15 cellular contexts compared by ENCODE assay signal in genomic region chr2:26754972-26755670, GRCh38. TPM values are rescaled to one million over a fixed set of nuclear protein-coding genes. Genes with fewer than 3 reads are reported as not detected.
DNase-seq lines count a peak whose midpoint lies in the region; ATAC-seq and TF ChIP-seq lines count a peak whose summit lies in the region.
"Had no signal": no experiment of that assay in that cellular context is flagged by ENCODE, and none has a peak within 500 bp of the region (broad histone marks: within the 10 kb centered on the region; RNA-seq: fewer than 3 reads in every experiment).

No MANE protein-coding gene starts in this region.

- DNase-seq in Caki2 (ENCODE audit: low read depth) (peak; percentile 75), IMR-90 (no peak), mesendoderm (peak; percentile 57), Calu3 (no peak), GM13976 (ENCODE audit: low spot score) (no peak)
- no peak for DNase-seq in effector CD4-positive, alpha-beta T cell
- DNase-seq: activated CD8-positive, alpha-beta memory T cell treated with anti-CD3 and anti-CD28 coated beads, Interleukin-2, amount 50 U/mL, for 4 hours; activated naive CD8-positive, alpha-beta T cell treated with anti-CD3 and anti-CD28 coated beads, Interleukin-2, amount 10 ng/mL, durations not matched to agents 7 days and 5 days; CD4-positive, CD25-positive, alpha-beta regulatory T cell; KG1; stimulated activated CD4-positive, alpha-beta T cell treated with anti-CD3 and anti-CD28 coated beads, Interleukin-4, amount 100 ng/mL, for 4 hours had no signal

- H3K56ac ChIP-seq in IMR-90 (ENCODE audit: extremely low read depth, insufficient read depth, low read length) = no peak overlapping the region
- H3K56ac ChIP-seq in mesendoderm (ENCODE audit: low read length) = peak overlapping the region; percentile 39

- H2AK9ac ChIP-seq in IMR-90 (replicated peaks; ENCODE audit: low read depth, low read length, poor library complexity) = peak overlapping the region; percentile 31

- H2BK120ac ChIP-seq in IMR-90 (ENCODE audit: low read depth, low read length) (peak overlapping the region; percentile 74), mesendoderm (ENCODE audit: low read depth, low read length) (no peak overlapping the region)

- H4K20me1 ChIP-seq in IMR-90 (ENCODE audit: insufficient read depth, low read length) = no peaks in the 10 kb centered on the region

- CTCF ChIA-PET in IMR-90 (lab: Yijun Ruan, JAX) (interaction anchor here (0.7 to 1.1 kb wide), 2 partner anchors 21 to 91 kb away, joined by 3 read pairs; no protein-coding TSS in a partner anchor), Calu3 (lab: Charles Lee) (no interaction called here)

- no peak overlapping the region for H3K4me2 ChIP-seq in IMR-90 (ENCODE audit: low read depth, low read length)
- H3K4me2 ChIP-seq in mesendoderm (ENCODE audit: low read length) = no peak overlapping the region

- H3K9me3 Mint-ChIP-seq in Calu3 (ENCODE audit: low read depth, unreplicated experiment) = no peaks in the 10 kb centered on the region
- H3K9me3 Mint-ChIP-seq: activated naive CD8-positive, alpha-beta T cell treated with anti-CD3 and anti-CD28 coated beads, Interleukin-2, amount 10 ng/mL, durations not matched to agents 7 days and 5 days; stimulated activated naive CD8-positive, alpha-beta T cell treated with anti-CD3 and anti-CD28 coated beads, Interleukin-15, Interleukin-2, amounts not matched to agents 100 ng/mL and 50 ng/mL, for 24 hours had no signal

- H3K4ac ChIP-seq in IMR-90 (ENCODE audit: low read depth, low read length) (peak overlapping the region; percentile 62), mesendoderm (ENCODE audit: low read depth, low read length) (no peak overlapping the region)

- POLR2A ChIA-PET in IMR-90 (lab: Charles Lee; ENCODE audit: unreplicated experiment) = no interaction called here

- H3K4me3 Mint-ChIP-seq in Calu3 (ENCODE audit: low read depth, unreplicated experiment) = no peak overlapping the region
- H3K4me3 Mint-ChIP-seq: activated naive CD8-positive, alpha-beta T cell treated with anti-CD3 and anti-CD28 coated beads, Interleukin-2, amount 10 ng/mL, durations not matched to agents 7 days and 5 days; CD4-positive, CD25-positive, alpha-beta regulatory T cell; stimulated activated naive CD8-positive, alpha-beta T cell treated with anti-CD3 and anti-CD28 coated beads, Interleukin-15, Interleukin-2, amounts not matched to agents 100 ng/mL and 50 ng/mL, for 24 hours had no signal

- dilution Hi-C loops in IMR-90 (cut with HindIII; ENCODE audit: low sequenced_read_pairs, unreplicated experiment) = no loop called here

- H3K36me3 ChIP-seq in IMR-90 (ENCODE audit: control insufficient read depth, insufficient read depth, low read length) (no peaks in the 10 kb centered on the region), mesendoderm (ENCODE audit: control insufficient read depth, insufficient read depth, low read length) (no peaks in the 10 kb centered on the region)

- H3K27me3 ChIP-seq in IMR-90 (ENCODE audit: control insufficient read depth, insufficient read depth, low read length) (no peaks in the 10 kb centered on the region), mesendoderm (ENCODE audit: insufficient read depth, low read length, poor library complexity) (no peaks in the 10 kb centered on the region)

- H3K27ac Mint-ChIP-seq in Calu3 (ENCODE audit: unreplicated experiment) = no peak overlapping the region
- H3K27ac Mint-ChIP-seq: activated naive CD8-positive, alpha-beta T cell treated with anti-CD3 and anti-CD28 coated beads, Interleukin-2, amount 10 ng/mL, durations not matched to agents 7 days and 5 days; CD4-positive, CD25-positive, alpha-beta regulatory T cell; stimulated activated naive CD8-positive, alpha-beta T cell treated with anti-CD3 and anti-CD28 coated beads, Interleukin-15, Interleukin-2, amounts not matched to agents 100 ng/mL and 50 ng/mL, for 24 hours had no signal

- H3K9ac ChIP-seq in IMR-90 (ENCODE audit: low read depth, low read length) (no peak overlapping the region), mesendoderm (ENCODE audit: low read length) (no peak overlapping the region)

- 0 out of 2 replicates have a peak overlapping the region, but pooled peaks have one; percentile 6 for H3K14ac ChIP-seq in IMR-90 (replicated peaks; ENCODE audit: low read depth, low read length)

- no peak overlapping the region for H4K8ac ChIP-seq in IMR-90 (ENCODE audit: low read depth in 2 of 2, low read length in 2 of 2)
- no peak overlapping the region for H4K8ac ChIP-seq in mesendoderm (ENCODE audit: low read depth, low read length)

- H3K4me3 ChIP-seq in IMR-90 (ENCODE audit: insufficient read depth, low read depth, low read length) = no peak overlapping the region
- H3K4me3 ChIP-seq in mesendoderm (ENCODE audit: low read length) = no peak overlapping the region

- H2AFZ ChIP-seq in IMR-90 (replicated peaks; ENCODE audit: low read length, poor library complexity) = no peak overlapping the region

- no peak for TF ChIP-seq POLR2A in IMR-90 (IDR thresholded peaks at IDR 0.05; ENCODE audit: low read depth, low read length)

- BruUV-seq in IMR-90 (replicated peaks; lab: Mats Ljungman, UMichigan) (no TSS peak), Calu3 (replicated peaks; lab: Mats Ljungman, UMichigan) (no TSS peak)

- H3K18ac ChIP-seq in IMR-90 (ENCODE audit: low read depth, low read length) (no peak overlapping the region), mesendoderm (ENCODE audit: low read length) (no peak overlapping the region)

- H3K23ac ChIP-seq in IMR-90 (ENCODE audit: low read depth, low read length) (no peak overlapping the region), mesendoderm (ENCODE audit: low read length) (no peak overlapping the region)

- in situ Hi-C loops in Caki2 (cut with HindIII; ENCODE audit: low pct_unique_long_range_greater_than_20kb, low sequenced_read_pairs) (loop anchor here (25.0 kb wide), 1 partner anchor 168 kb away; no protein-coding TSS in a partner anchor), IMR-90 (cut with MboI; ENCODE audit: low sequenced_read_pairs) (no loop called here), GM13976 (cut with MboI; ENCODE audit: low sequenced_read_pairs, unreplicated experiment) (no loop called here)

- H2BK20ac ChIP-seq in IMR-90 (ENCODE audit: low read depth, low read length) = peak overlapping the region; percentile 65

- peaks cover 3% of the 10 kb centered on the region for H3K9me3 ChIP-seq in IMR-90 (ENCODE audit: control insufficient read depth, insufficient read depth, low read length)

- no peak overlapping the region for H2BK5ac ChIP-seq in IMR-90 (ENCODE audit: low read depth, low read length, poor library complexity, severe bottlenecking)
- no peak overlapping the region for H2BK5ac ChIP-seq in mesendoderm (ENCODE audit: low read length)

- H3K27ac ChIP-seq in IMR-90 (ENCODE audit: insufficient read depth, low read length) = no peak overlapping the region
- H3K27ac ChIP-seq in mesendoderm (ENCODE audit: low read depth, low read length) = no peak overlapping the region

- no peaks in the 10 kb centered on the region for H3K79me2 ChIP-seq in mesendoderm (ENCODE audit: control insufficient read depth, insufficient read depth, low read length)

- peaks cover 10% of the 10 kb centered on the region for H3K9me1 ChIP-seq in IMR-90 (ENCODE audit: insufficient read depth, low read length)

- H3K36me3 Mint-ChIP-seq in Calu3 (ENCODE audit: insufficient read depth, unreplicated experiment) = peaks cover 11% of the 10 kb centered on the region
- H3K36me3 Mint-ChIP-seq: activated naive CD8-positive, alpha-beta T cell treated with anti-CD3 and anti-CD28 coated beads, Interleukin-2, amount 10 ng/mL, durations not matched to agents 7 days and 5 days; CD4-positive, CD25-positive, alpha-beta regulatory T cell had no signal

- H4K91ac ChIP-seq in IMR-90 (ENCODE audit: insufficient read depth, low read depth, low read length) = peak overlapping the region; percentile 41; the same call in 1 of the 2 replicates

- no peak for ATAC-seq in IMR-90 (ENCODE audit: low read depth)
- ATAC-seq in SK-N-SH treated with all-trans-retinoic acid at 6 μM for 48 hours = no peak
- ATAC-seq: left lobe of liver, sciatic nerve had no signal

- peak overlapping the region; percentile 32; the same call in 1 of the 3 replicates for H2BK15ac ChIP-seq in IMR-90 (ENCODE audit: low read depth, low read length)
- no peak overlapping the region for H2BK15ac ChIP-seq in mesendoderm (replicated peaks; ENCODE audit: low read depth)

- TF ChIP-seq CTCF in IMR-90 (conservative IDR thresholded peaks at IDR 0.05; ENCODE audit: low read depth, low read length) = no peak
- TF ChIP-seq CTCF in Calu3 (IDR thresholded peaks at IDR 0.05; ENCODE audit: unreplicated experiment) = no peak
- no peak for TF ChIP-seq CTCF in GM13976 (IDR thresholded peaks at IDR 0.05; ENCODE audit: borderline replicate concordance, control extremely low read depth, extremely low read depth, insufficient read depth, missing control alignments)

- H2AK5ac ChIP-seq in IMR-90 (ENCODE audit: low read depth, low read length) (peak overlapping the region; percentile 60), mesendoderm (ENCODE audit: low read length) (no peak overlapping the region)

- WGBS in IMR-90 (ENCODE audit: extremely low coverage in 2 of 2, insufficient read length in 1 of 2), 2 experiments = 100% methylated on average over 1 of the region's 4 CpGs; no CpG with 5 or more reads in 1 of the 2 experiments
- no CpG with 5 or more reads among the region's 4 CpGs for WGBS in mesendoderm (ENCODE audit: extremely low coverage, insufficient coverage, low lambda C conversion rate)

- H3K4me1 ChIP-seq in IMR-90 (ENCODE audit: control insufficient read depth, insufficient read depth, low read length) (peaks cover 15% of the 10 kb centered on the region), mesendoderm (ENCODE audit: control insufficient read depth, low read depth, low read length) (peaks cover 31% of the 10 kb centered on the region)

- no peaks in the 10 kb centered on the region for H3K27me3 Mint-ChIP-seq in Calu3 (ENCODE audit: unreplicated experiment)
- H3K27me3 Mint-ChIP-seq: stimulated activated naive CD8-positive, alpha-beta T cell treated with anti-CD3 and anti-CD28 coated beads, Interleukin-15, Interleukin-2, amounts not matched to agents 100 ng/mL and 50 ng/mL, for 24 hours had no signal

- peaks cover 42% of the 10 kb centered on the region for H3K4me1 Mint-ChIP-seq in Calu3 (ENCODE audit: low read depth, unreplicated experiment)
- H3K4me1 Mint-ChIP-seq: CD4-positive, CD25-positive, alpha-beta regulatory T cell had no signal

- H3K79me1 ChIP-seq in IMR-90 (ENCODE audit: low read depth in 1 of 2, low read length in 2 of 2) = peaks cover 0 to 23% of the 10 kb centered on the region in 2 experiments; a peak in 2 of 4 replicates
- no peaks in the 10 kb centered on the region for H3K79me1 ChIP-seq in mesendoderm (ENCODE audit: low read length)

- H4K5ac ChIP-seq in IMR-90 (ENCODE audit: low read depth, low read length) (no peak overlapping the region), mesendoderm (ENCODE audit: low read length) (no peak overlapping the region)

- intact Hi-C loops in IMR-90 (cut with micrococcal nuclease) (no loop called here), Calu3 (cut with micrococcal nuclease; ENCODE audit: unreplicated experiment) (no loop called here)

- no peak for TF ChIP-seq RAD21 in IMR-90 (IDR thresholded peaks at IDR 0.05; ENCODE audit: low read length)

RNA-seq across cellular contexts. Expression of gene SLC35F6, which starts 9.0 kb away (rescaled TPM):
- total RNA-seq in Caki2 (2014; rRNA removed; shearing (Covaris generic); ENCODE audit: low replicate concordance) = 59.5 and 61.8 TPM in 2 replicates
- total RNA-seq in IMR-90 (2012; rRNA removed) (25.6 and 30.6 TPM in 2 replicates), Calu3 (2022) (36.9 and 43.0 TPM in 2 replicates)
- 19.1 and 19.4 TPM in 2 replicates for polyA plus RNA-seq in IMR-90 (2012; rRNA removed)
- 12.7 and 22.8 TPM in 2 replicates for polyA plus RNA-seq in IMR-90 (2012; cell fraction: cytosol; rRNA removed)
- 8.7 and 14.4 TPM in 2 replicates for polyA plus RNA-seq in IMR-90 (2012; cell fraction: nucleus; rRNA removed; ENCODE audit: low replicate concordance)
- polyA plus RNA-seq in mesendoderm (2013, experiment 1 of 2) = 11.1 TPM
- 10.8 TPM for polyA plus RNA-seq in mesendoderm (2013, experiment 2 of 2)

RNA-seq across cellular contexts. Expression of gene CENPA, which starts 30.7 kb away (rescaled TPM):
- total RNA-seq in Caki2 (2014; rRNA removed; shearing (Covaris generic); ENCODE audit: low replicate concordance) = 23.2 and 49.5 TPM in 2 replicates
- 7.7 and 10.0 TPM in 2 replicates for total RNA-seq in IMR-90 (2012; rRNA removed)
- 11.9 and 14.9 TPM in 2 replicates for polyA plus RNA-seq in IMR-90 (2012; rRNA removed)
- polyA plus RNA-seq in IMR-90 (2012; cell fraction: cytosol; rRNA removed) = 5.7 and 6.3 TPM in 2 replicates
- polyA plus RNA-seq in IMR-90 (2012; cell fraction: nucleus; rRNA removed; ENCODE audit: low replicate concordance) = 4.0 and 4.9 TPM in 2 replicates
- 21.7 TPM for polyA plus RNA-seq in mesendoderm (2013, experiment 1 of 2)
- polyA plus RNA-seq in mesendoderm (2013, experiment 2 of 2) = 22.9 TPM
- 23.4 and 33.2 TPM in 2 replicates for total RNA-seq in Calu3 (2022)

Comparison
In these comparisons a context has a peak if more than half of its experiments do, and no peak if none do; other contexts are left out.
1. DNase-seq: peak in Caki2 (single experiment) and mesendoderm (single experiment); none in IMR-90 (single experiment), Calu3 (single experiment), effector CD4-positive, alpha-beta T cell (single experiment) and GM13976 (single experiment).